ENCODE assay signal across 8 cellular contexts in the genomic region with DNA sequence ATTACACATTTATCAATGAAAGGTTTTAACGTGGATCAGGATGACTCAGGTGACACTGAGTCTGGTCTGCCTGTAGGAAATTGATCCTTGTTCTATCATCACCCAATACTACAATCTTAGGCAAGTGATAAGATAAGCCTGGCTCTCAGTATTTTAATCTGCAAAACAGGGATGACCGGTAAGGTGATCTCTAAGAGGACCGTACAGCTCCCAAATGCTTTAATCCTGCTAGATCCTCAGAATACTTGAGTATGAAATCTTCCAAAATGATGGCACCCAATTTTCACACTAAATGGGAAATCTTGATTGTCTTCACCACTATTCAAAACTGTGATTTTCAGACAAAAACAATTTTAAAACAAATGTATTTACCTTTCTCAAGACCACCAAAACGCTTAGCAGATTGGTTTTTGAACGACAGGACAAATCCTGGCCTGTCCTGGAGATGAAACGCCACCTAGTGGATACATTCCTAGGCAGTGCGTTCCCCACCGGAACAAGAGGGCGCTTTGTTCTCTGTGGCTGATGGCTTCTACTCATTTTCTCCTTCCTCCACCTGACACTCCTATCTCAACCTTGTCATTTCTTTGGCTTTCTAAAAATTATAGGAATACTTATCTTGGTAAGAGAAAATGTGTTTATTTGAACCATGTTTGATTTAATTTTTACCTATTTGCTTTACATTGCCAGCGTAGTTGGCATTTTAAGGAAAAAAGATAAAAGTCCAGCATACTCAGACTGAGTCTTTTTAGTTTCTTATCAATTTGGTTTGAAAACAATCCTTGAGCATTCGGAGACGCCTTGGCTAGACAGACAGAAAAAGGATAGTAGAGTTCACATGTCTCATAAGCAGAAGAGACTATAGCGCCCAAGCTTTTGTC. TPM values are rescaled to one million over a fixed set of nuclear protein-coding genes. Genes with fewer than 3 reads are reported as not detected.
A peak's percentile ranks its signal among the peaks of the same experiment; 100 is the strongest.
DNase-seq lines count a peak whose midpoint lies in the region; ATAC-seq lines count a peak whose summit lies in the region.

No MANE protein-coding gene starts in this region.

- intact Hi-C loops in left colon (cut with DNase I, micrococcal nuclease) = no loop called here

- peak; percentile 67 for ATAC-seq in HG02678 (IDR thresholded peaks at IDR 0.05; ENCODE audit: unreplicated experiment)
- ATAC-seq in left colon = peak; percentile 82

- peak; percentile 4 for DNase-seq in NK-92 treated with Interleukin-12 subunit alpha and Interleukin-12 subunit beta, amount 100 ng/mL, for 24 hours (lab: John Stamatoyannopoulos, UW)
- no peak for DNase-seq in NK-92 (lab: John Stamatoyannopoulos, UW; ENCODE audit: unreplicated experiment)
- DNase-seq in NCI-H187 treated with DMSO at 0.1 percent for 48 hours (lab: John Stamatoyannopoulos, UW) = peak; percentile 20
- peak; percentile 4 for DNase-seq in activated CD4-positive, CD25-positive, alpha-beta regulatory T cell treated with anti-CD3 and anti-CD28 coated beads, Interleukin-2, amount 50 U/mL, for 16 hours (ENCODE audit: low read depth, low spot score)
- DNase-seq in cerebellum (ENCODE audit: low spot score) = peak; percentile 12
- DNase-seq in left colon = peak; percentile 29 to 47
- DNase-seq in stimulated activated CD4-positive, alpha-beta T cell treated with anti-CD3 and anti-CD28 coated beads, Interleukin-4, amount 100 ng/mL, for 48 hours (ENCODE audit: low read depth in 2 of 2) = peak; percentile 19 to 37

RNA-seq across cellular contexts. Expression of gene VCAN, which starts 41.2 kb away (rescaled TPM):
- total RNA-seq in cerebellum (504 TPM), left colon (10 to 100 TPM in 1 of 2 donors, 1 to 10 TPM in 1; 4.7 to 15.5 TPM)

Comparison
In these comparisons a context has a peak if more than half of its experiments do, and no peak if none do; other contexts are left out.
1. RNA of gene VCAN, which starts 41.2 kb away (total RNA-seq): 504 TPM in cerebellum (single experiment); 4.7 to 15.5 TPM in left colon; every median in the first group is over 10 times any median in the second.